9 cellular contexts compared by ENCODE assay signal in genomic region chr16:54965464-54965863, GRCh38. TPM values are rescaled to one million over a fixed set of nuclear protein-coding genes. Genes with fewer than 3 reads are reported as not detected.
"Had no signal": no experiment of that assay in that cellular context is flagged by ENCODE, and none has a peak within 500 bp of the region (broad histone marks: within the 10 kb centered on the region; RNA-seq: fewer than 3 reads in every experiment).

No MANE protein-coding gene starts in this region.

- H3K4me3 ChIP-seq: GM12878 had no signal

- FAIRE-seq: G401.6, GM12878, GM12891, GM12892, GM18507, GM19239 had no signal

- ATAC-seq: GM12878 had no signal

- DNase-seq: GDM1, GF-D8 had no signal

RNA-seq across cellular contexts. Expression of gene IRX5, which starts 34.8 kb away (rescaled TPM):
- total RNA-seq: G401, GM12878 had no signal
